Comparison of ENCODE assay signal across 18 cellular contexts in genomic region chr18:46247938-46248337, GRCh38.
DNase-seq lines count a peak whose midpoint lies in the region; ATAC-seq and TF ChIP-seq lines count a peak whose summit lies in the region.
"Had no signal": no experiment of that assay in that cellular context is flagged by ENCODE, and none has a peak within 500 bp of the region (broad histone marks: within the 10 kb centered on the region; RNA-seq: fewer than 3 reads in every experiment).

No MANE protein-coding gene starts in this region.

- peaks cover 53% of the 10 kb centered on the region for H3K36me3 Mint-ChIP-seq in activated naive CD4-positive, alpha-beta T cell treated with anti-CD3 and anti-CD28 coated beads, Interleukin-2, amount 10 ng/mL, durations not matched to agents 7 days and 5 days

- no peak for ATAC-seq in stimulated activated naive CD8-positive, alpha-beta T cell treated with anti-CD3 and anti-CD28 coated beads, Interleukin-15, amount 100 ng/mL, for 72 hours
- ATAC-seq in HG03442 (IDR thresholded peaks at IDR 0.05; ENCODE audit: unreplicated experiment) (no peak), SK-N-SH treated with all-trans-retinoic acid at 6 μM for 48 hours (no peak), GM21737 (IDR thresholded peaks at IDR 0.05; ENCODE audit: unreplicated experiment) (no peak)
- ATAC-seq: heart left ventricle, pancreas had no signal

- no peaks in the 10 kb centered on the region for H3K27me3 Mint-ChIP-seq in activated naive CD4-positive, alpha-beta T cell treated with anti-CD3 and anti-CD28 coated beads, Interleukin-2, amount 10 ng/mL, durations not matched to agents 7 days and 5 days
- no peaks in the 10 kb centered on the region for H3K27me3 Mint-ChIP-seq in stimulated activated naive CD8-positive, alpha-beta T cell treated with anti-CD3 and anti-CD28 coated beads, Interleukin-15, amount 100 ng/mL, for 72 hours
- H3K27me3 Mint-ChIP-seq: brain had no signal

- CTCF ChIA-PET in activated naive CD4-positive, alpha-beta T cell treated with anti-CD3 and anti-CD28 coated beads, Interleukin-2, amount 10 ng/mL, durations not matched to agents 7 days and 5 days (lab: Charles Lee): interaction anchor here (0.7 to 1.2 kb wide), 2 partner anchors 16 to 75 kb away, joined by 3 to 5 read pairs; a partner anchor contains a TSS

- H3K4me3 Mint-ChIP-seq in activated naive CD4-positive, alpha-beta T cell treated with anti-CD3 and anti-CD28 coated beads, Interleukin-2, amount 10 ng/mL, durations not matched to agents 7 days and 5 days: no peak overlapping the region
- no peak overlapping the region for H3K4me3 Mint-ChIP-seq in stimulated activated naive CD8-positive, alpha-beta T cell treated with anti-CD3 and anti-CD28 coated beads, Interleukin-15, amount 100 ng/mL, for 72 hours
- H3K4me3 Mint-ChIP-seq: brain had no signal

- peak overlapping the region; percentile 82 for H3K27ac Mint-ChIP-seq in activated naive CD4-positive, alpha-beta T cell treated with anti-CD3 and anti-CD28 coated beads, Interleukin-2, amount 10 ng/mL, durations not matched to agents 7 days and 5 days
- H3K27ac Mint-ChIP-seq in stimulated activated naive CD8-positive, alpha-beta T cell treated with anti-CD3 and anti-CD28 coated beads, Interleukin-15, amount 100 ng/mL, for 72 hours: peak overlapping the region; percentile 2 to 48
- H3K27ac Mint-ChIP-seq: brain had no signal

- peaks cover 65% of the 10 kb centered on the region for H3K4me1 Mint-ChIP-seq in activated naive CD4-positive, alpha-beta T cell treated with anti-CD3 and anti-CD28 coated beads, Interleukin-2, amount 10 ng/mL, durations not matched to agents 7 days and 5 days
- H3K4me1 Mint-ChIP-seq in stimulated activated naive CD8-positive, alpha-beta T cell treated with anti-CD3 and anti-CD28 coated beads, Interleukin-15, amount 100 ng/mL, for 72 hours: peaks cover 63% of the 10 kb centered on the region

- H3K9me3 Mint-ChIP-seq in activated naive CD4-positive, alpha-beta T cell treated with anti-CD3 and anti-CD28 coated beads, Interleukin-2, amount 10 ng/mL, durations not matched to agents 7 days and 5 days: no peaks in the 10 kb centered on the region
- H3K9me3 Mint-ChIP-seq in stimulated activated naive CD8-positive, alpha-beta T cell treated with anti-CD3 and anti-CD28 coated beads, Interleukin-15, amount 100 ng/mL, for 72 hours: no peaks in the 10 kb centered on the region
- H3K9me3 Mint-ChIP-seq: brain had no signal

- H3K27ac ChIP-seq in VCaP: peak overlapping the region; percentile 97
- peak overlapping the region; percentile 88 for H3K27ac ChIP-seq in epithelial cell of prostate
- H3K27ac ChIP-seq: dorsolateral prefrontal cortex, heart left ventricle, pancreas, uterus had no signal

- TF ChIP-seq CTCF in VCaP (conservative IDR thresholded peaks at IDR 0.05): no peak

- DNase-seq in activated naive CD4-positive, alpha-beta T cell treated with anti-CD3 and anti-CD28 coated beads, Interleukin-2, amount 10 ng/mL, durations not matched to agents 7 days and 5 days: no peak
- DNase-seq in activated naive CD4-positive, alpha-beta T cell (lab: John Stamatoyannopoulos, UW): no peak
- no peak for DNase-seq in epithelial cell of prostate (ENCODE audit: low read depth, low spot score)
- no peak for DNase-seq in stimulated activated naive CD8-positive, alpha-beta T cell treated with anti-CD3 and anti-CD28 coated beads, Interleukin-15, amount 100 ng/mL, for 72 hours
- DNase-seq: activated effector memory CD4-positive, alpha-beta T cell treated with anti-CD3 and anti-CD28 coated beads, Interleukin-2, amount 50 U/mL, for 16 hours; dorsolateral prefrontal cortex; GF-D8; heart left ventricle; pancreas; Right ventricle myocardium superior; stimulated activated naive CD4-positive, alpha-beta T cell; T-helper 9 cell; uterus had no signal

TF ChIP-seq in SK-N-SH treated with all-trans-retinoic acid at 6 μM for 48 hours, 23 proteins besides CTCF, POLR2A, EP300 and RAD21:
- TF ChIP-seq ZC3H10 (CRISPR knock-in tag; IDR thresholded peaks at IDR 0.05): no peak
- no peak for TF ChIP-seq ZNF565 (CRISPR knock-in tag; conservative IDR thresholded peaks at IDR 0.05; ENCODE audit: low read depth)
- no peak for TF ChIP-seq SNAI2 (CRISPR knock-in tag; IDR thresholded peaks at IDR 0.05)
- no peak for TF ChIP-seq TCF4 (CRISPR knock-in tag; IDR thresholded peaks at IDR 0.05; ENCODE audit: borderline replicate concordance)
- no peak for TF ChIP-seq GLIS3 (CRISPR knock-in tag; IDR thresholded peaks at IDR 0.05)
- TF ChIP-seq BACH2 (CRISPR knock-in tag; IDR thresholded peaks at IDR 0.05; ENCODE audit: borderline replicate concordance): no peak
- no peak for TF ChIP-seq ARNTL (CRISPR knock-in tag; IDR thresholded peaks at IDR 0.05; ENCODE audit: borderline replicate concordance, low read depth)
- no peak for TF ChIP-seq ESRRG (CRISPR knock-in tag; IDR thresholded peaks at IDR 0.05)
- TF ChIP-seq, protein P1, sequence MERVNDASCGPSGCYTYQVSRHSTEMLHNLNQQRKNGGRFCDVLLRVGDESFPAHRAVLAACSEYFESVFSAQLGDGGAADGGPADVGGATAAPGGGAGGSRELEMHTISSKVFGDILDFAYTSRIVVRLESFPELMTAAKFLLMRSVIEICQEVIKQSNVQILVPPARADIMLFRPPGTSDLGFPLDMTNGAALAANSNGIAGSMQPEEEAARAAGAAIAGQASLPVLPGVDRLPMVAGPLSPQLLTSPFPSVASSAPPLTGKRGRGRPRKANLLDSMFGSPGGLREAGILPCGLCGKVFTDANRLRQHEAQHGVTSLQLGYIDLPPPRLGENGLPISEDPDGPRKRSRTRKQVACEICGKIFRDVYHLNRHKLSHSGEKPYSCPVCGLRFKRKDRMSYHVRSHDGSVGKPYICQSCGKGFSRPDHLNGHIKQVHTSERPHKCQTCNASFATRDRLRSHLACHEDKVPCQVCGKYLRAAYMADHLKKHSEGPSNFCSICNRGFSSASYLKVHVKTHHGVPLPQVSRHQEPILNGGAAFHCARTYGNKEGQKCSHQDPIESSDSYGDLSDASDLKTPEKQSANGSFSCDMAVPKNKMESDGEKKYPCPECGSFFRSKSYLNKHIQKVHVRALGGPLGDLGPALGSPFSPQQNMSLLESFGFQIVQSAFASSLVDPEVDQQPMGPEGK (CRISPR knock-in tag; IDR thresholded peaks at IDR 0.05; ENCODE audit: borderline replicate concordance): no peak
TF ChIP-seq in SK-N-SH treated with all-trans-retinoic acid at 6 μM for 48 hours: peak in this region for 0.
